ENCODE assay signal across 28 cellular contexts in genomic region chrX:47223476-47224250, GRCh38.
"Had no signal": no experiment of that assay in that cellular context is flagged by ENCODE, and none has a peak within 500 bp of the region (broad histone marks: within the 10 kb centered on the region; RNA-seq: fewer than 3 reads in every experiment).

No MANE protein-coding gene starts in this region.

- H3K27me3 Mint-ChIP-seq: activated B cell treated with CpG ODN at 0.5 μM for 24 hours; activated CD4-positive, alpha-beta T cell treated with anti-CD3 and anti-CD28 coated beads, Interleukin-2, amount 10 ng/mL, durations not matched to agents 24 days and 14 days; activated CD8-positive, alpha-beta memory T cell treated with anti-CD3 and anti-CD28 coated beads, Interleukin-2, amount 10 ng/mL, durations not matched to agents 7 days and 5 days; activated naive CD8-positive, alpha-beta T cell treated with anti-CD3 and anti-CD28 coated beads, Interleukin-2, amount 10 ng/mL, durations not matched to agents 7 days and 5 days had no signal

- H3K27me3 ChIP-seq: adrenal gland, MG63, Peyer's patch, SJSA1 had no signal

- H3K9me3 ChIP-seq: adrenal gland, MG63, Peyer's patch, SJSA1 had no signal

- DNase-seq: activated B cell treated with CpG ODN at 0.5 μM for 24 hours; activated CD4-positive, alpha-beta T cell treated with anti-CD3 and anti-CD28 coated beads for 1 hour; activated CD4-positive, alpha-beta T cell treated with anti-CD3 and anti-CD28 coated beads, Interleukin-2, amount 10 ng/mL, durations not matched to agents 24 days and 14 days; activated CD4-positive, alpha-beta T cell treated with anti-CD3 and anti-CD28 coated beads, Interleukin-2, amount 50 U/mL, for 48 hours; activated CD8-positive, alpha-beta memory T cell treated with anti-CD3 and anti-CD28 coated beads, Interleukin-2, amount 10 ng/mL, durations not matched to agents 7 days and 5 days; activated naive CD4-positive, alpha-beta T cell treated with anti-CD3 and anti-CD28 coated beads, Interleukin-2, amount 50 U/mL, for 16 hours; activated naive CD8-positive, alpha-beta T cell treated with anti-CD3 and anti-CD28 coated beads, Interleukin-2, amount 10 ng/mL, durations not matched to agents 7 days and 5 days; anterior cingulate cortex; caudate nucleus; MG63; MV-4-11; NCI-H1092 treated with DMSO at 0.1 percent for 48 hours; NCI-H1417 treated with DMSO at 0.1 percent for 48 hours; NCI-H1694; NCI-H2029; NCI-H2107; NCI-H2171 treated with DMSO at 0.1 percent for 48 hours; NCI-H226; NCI-H526 treated with DMSO at 0.1 percent for 48 hours; Peyer's patch; SHP77; T-helper 2 cell; T1000 had no signal

- FAIRE-seq: TTC549 had no signal

- H3K4me3 Mint-ChIP-seq: activated B cell treated with CpG ODN at 0.5 μM for 24 hours; activated CD4-positive, alpha-beta T cell treated with anti-CD3 and anti-CD28 coated beads, Interleukin-2, amount 10 ng/mL, durations not matched to agents 24 days and 14 days; activated CD8-positive, alpha-beta memory T cell treated with anti-CD3 and anti-CD28 coated beads, Interleukin-2, amount 10 ng/mL, durations not matched to agents 7 days and 5 days; activated naive CD8-positive, alpha-beta T cell treated with anti-CD3 and anti-CD28 coated beads, Interleukin-2, amount 10 ng/mL, durations not matched to agents 7 days and 5 days had no signal

- H3K27ac ChIP-seq: adrenal gland, Peyer's patch, RWPE1, SJSA1 had no signal

- H3K27ac Mint-ChIP-seq: activated B cell treated with CpG ODN at 0.5 μM for 24 hours; activated CD4-positive, alpha-beta T cell treated with anti-CD3 and anti-CD28 coated beads, Interleukin-2, amount 10 ng/mL, durations not matched to agents 24 days and 14 days; activated CD8-positive, alpha-beta memory T cell treated with anti-CD3 and anti-CD28 coated beads, Interleukin-2, amount 10 ng/mL, durations not matched to agents 7 days and 5 days; activated naive CD8-positive, alpha-beta T cell treated with anti-CD3 and anti-CD28 coated beads, Interleukin-2, amount 10 ng/mL, durations not matched to agents 7 days and 5 days had no signal

- H3K4me3 ChIP-seq: adrenal gland, MG63, Peyer's patch, SJSA1 had no signal

- H3K9me3 Mint-ChIP-seq: activated B cell treated with CpG ODN at 0.5 μM for 24 hours; activated CD4-positive, alpha-beta T cell treated with anti-CD3 and anti-CD28 coated beads, Interleukin-2, amount 10 ng/mL, durations not matched to agents 24 days and 14 days; activated naive CD8-positive, alpha-beta T cell treated with anti-CD3 and anti-CD28 coated beads, Interleukin-2, amount 10 ng/mL, durations not matched to agents 7 days and 5 days had no signal

- ATAC-seq: activated CD8-positive, alpha-beta memory T cell treated with anti-CD3 and anti-CD28 coated beads, Interleukin-2, amount 10 ng/mL, durations not matched to agents 7 days and 5 days; SK-N-SH treated with all-trans-retinoic acid at 6 μM for 48 hours had no signal
